In the genomic region with DNA sequence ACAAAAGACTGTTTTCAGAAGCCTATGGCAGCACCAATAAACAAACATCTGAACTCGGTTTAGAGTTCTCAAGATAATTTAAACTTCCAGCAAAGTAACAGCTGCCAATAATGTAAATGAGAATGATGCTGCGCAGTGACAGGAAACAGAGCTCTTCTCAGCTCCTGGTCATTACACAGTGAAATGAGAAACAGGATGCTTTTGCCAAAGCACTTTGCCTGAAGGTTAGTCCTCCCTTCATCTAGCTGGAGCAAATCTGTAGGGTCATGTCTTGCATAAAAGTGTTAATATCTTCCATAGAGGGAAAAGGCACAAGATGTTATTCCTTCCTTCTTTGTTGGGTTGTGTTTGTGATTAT, we compare ENCODE assay signal across 8 cellular contexts.
DNase-seq lines count a peak whose midpoint lies in the region; ATAC-seq, FAIRE-seq and TF ChIP-seq lines count a peak whose summit lies in the region.

No MANE protein-coding gene starts in this region.

- peaks cover 52% of the 10 kb centered on the region for H3K27me3 Mint-ChIP-seq in stimulated activated naive CD8-positive, alpha-beta T cell treated with anti-CD3 and anti-CD28 coated beads, Interleukin-15, amount 100 ng/mL, for 72 hours

- no peaks in the 10 kb centered on the region for H3K9me3 Mint-ChIP-seq in stimulated activated naive CD8-positive, alpha-beta T cell treated with anti-CD3 and anti-CD28 coated beads, Interleukin-15, amount 100 ng/mL, for 72 hours

- no peak for FAIRE-seq in A549 (lab: Jason Lieb, UNC)

- no peak for TF ChIP-seq RAD21 in A549 (conservative IDR thresholded peaks at IDR 0.05 in 1 of 2, IDR thresholded peaks at IDR 0.05 in 1 of 2)

- no peak for DNase-seq in A549 (ENCODE audit: low read depth in 1 of 2, low spot score in 1 of 2)
- DNase-seq in right cardiac atrium, result no peak
- DNase-seq in stimulated activated naive CD8-positive, alpha-beta T cell treated with anti-CD3 and anti-CD28 coated beads, Interleukin-15, amount 100 ng/mL, for 72 hours, result no peak
- DNase-seq in kidney glomerular epithelial cell (lab: John Stamatoyannopoulos, UW), result no peak
- DNase-seq in colonic mucosa, result no peak
- no peak for DNase-seq in iPS-NIHi7 (ENCODE audit: extremely low spot score)

- TF ChIP-seq CTCF in A549 (IDR thresholded peaks at IDR 0.05), result no peak
- no peak for TF ChIP-seq CTCF in colonic mucosa (IDR thresholded peaks at IDR 0.05)

- WGBS in A549 (ENCODE audit: missing lambda C conversion rate), result 47% methylated on average over 2 of the region's 2 CpGs
- 15% methylated on average over 2 of the region's 2 CpGs for WGBS in right cardiac atrium

- H3K4me1 ChIP-seq in A549 (peaks cover 34% of the 10 kb centered on the region), HUES48 (ENCODE audit: control insufficient read depth, insufficient read depth, low read length) (peaks cover 45% of the 10 kb centered on the region), right cardiac atrium (ENCODE audit: control insufficient read depth, insufficient read depth, low read length) (peaks cover 2% of the 10 kb centered on the region), colonic mucosa (no peaks in the 10 kb centered on the region)

- TF ChIP-seq POLR2A in A549 (IDR thresholded peaks at IDR 0.05; ENCODE audit: low read length), result no peak

- intact Hi-C loops in right cardiac atrium (cut with DNase I), result loop anchor here (2.0 to 10.0 kb wide), 6 partner anchors 87 to 217 kb away; partner anchors contain the start of gene DST (in 1 of the 4)
- intact Hi-C loops in colonic mucosa (cut with DNase I), result loop anchor here (5.0 kb wide), 2 partner anchors 90 to 215 kb away; no protein-coding TSS in a partner anchor

- H3K27ac ChIP-seq in A549 (peak overlapping the region; percentile 24 to 74; a peak in 3 of 6 replicates), HUES48 (ENCODE audit: low read depth, low read length) (peak overlapping the region; percentile 71), right cardiac atrium (ENCODE audit: low read length) (no peak overlapping the region), colonic mucosa (no peak overlapping the region)

- peak overlapping the region; percentile 6; the same call in 1 of the 2 replicates for H3K9ac ChIP-seq in HUES48 (ENCODE audit: low read depth, low read length)
- H3K9ac ChIP-seq in colonic mucosa (ENCODE audit: low read depth in 2 of 2, low read length in 2 of 2), result no peak overlapping the region

- H3K4me2 ChIP-seq in A549, result peak overlapping the region; percentile 65

- no peak for TF ChIP-seq EP300 in A549 (IDR thresholded peaks at IDR 0.05)

- CTCF ChIA-PET in A549 (lab: Yijun Ruan, JAX), result interaction anchor here (0.9 to 7.8 kb wide), 20 partner anchors 8 to 220 kb away, joined by 3 to 67 read pairs (median 6); no protein-coding TSS in a partner anchor

- POLR2A ChIA-PET in A549 (lab: Yijun Ruan, JAX), result interaction anchor here (1.1 kb wide), 1 partner anchor 11 kb away, joined by 4 read pairs; no protein-coding TSS in a partner anchor

- H3K27me3 ChIP-seq in HUES48 (ENCODE audit: control insufficient read depth, insufficient read depth, low read length), result peaks cover 9% of the 10 kb centered on the region
- no peaks in the 10 kb centered on the region for H3K27me3 ChIP-seq in right cardiac atrium (ENCODE audit: control insufficient read depth, insufficient read depth)
- H3K27me3 ChIP-seq in colonic mucosa, result no peaks in the 10 kb centered on the region

- H3K36me3 ChIP-seq in HUES48 (ENCODE audit: control insufficient read depth, insufficient read depth, low read length), result no peaks in the 10 kb centered on the region
- no peaks in the 10 kb centered on the region for H3K36me3 ChIP-seq in colonic mucosa

- no peak overlapping the region for H3K4me3 ChIP-seq in A549
- peak overlapping the region; percentile 75 for H3K4me3 ChIP-seq in HUES48 (ENCODE audit: low read depth, low read length)
- H3K4me3 ChIP-seq in right cardiac atrium (ENCODE audit: low read length), result peak overlapping the region; percentile 94
- H3K4me3 ChIP-seq in colonic mucosa, result no peak overlapping the region

- no peaks in the 10 kb centered on the region for H3K9me3 ChIP-seq in A549
- no peaks in the 10 kb centered on the region for H3K9me3 ChIP-seq in HUES48 (ENCODE audit: control insufficient read depth, insufficient read depth, low read length)
- no peaks in the 10 kb centered on the region for H3K9me3 ChIP-seq in right cardiac atrium (ENCODE audit: control insufficient read depth, low read length)
- no peaks in the 10 kb centered on the region for H3K9me3 ChIP-seq in colonic mucosa

- H3K27ac Mint-ChIP-seq in stimulated activated naive CD8-positive, alpha-beta T cell treated with anti-CD3 and anti-CD28 coated beads, Interleukin-15, amount 100 ng/mL, for 72 hours, result no peak overlapping the region

- H3K4me3 Mint-ChIP-seq in stimulated activated naive CD8-positive, alpha-beta T cell treated with anti-CD3 and anti-CD28 coated beads, Interleukin-15, amount 100 ng/mL, for 72 hours, result no peak overlapping the region

- peaks cover 24% of the 10 kb centered on the region for H3K4me1 Mint-ChIP-seq in stimulated activated naive CD8-positive, alpha-beta T cell treated with anti-CD3 and anti-CD28 coated beads, Interleukin-15, amount 100 ng/mL, for 72 hours

- peak; percentile 30 to 32; a peak in 2 of 6 replicates for ATAC-seq in A549
- peak; percentile 20 for ATAC-seq in GM19452 (IDR thresholded peaks at IDR 0.05; ENCODE audit: unreplicated experiment)
- ATAC-seq in right cardiac atrium, result no peak
- ATAC-seq in stimulated activated naive CD8-positive, alpha-beta T cell treated with anti-CD3 and anti-CD28 coated beads, Interleukin-15, amount 100 ng/mL, for 72 hours, result no peak

TF ChIP-seq in A549, 52 proteins besides CTCF, POLR2A, EP300 and RAD21:
- no peak for TF ChIP-seq USF2 (IDR thresholded peaks at IDR 0.05)
- TF ChIP-seq HMGXB4 (CRISPR knock-in tag; IDR thresholded peaks at IDR 0.05; ENCODE audit: borderline replicate concordance), result no peak
- no peak for TF ChIP-seq BHLHE40 (IDR thresholded peaks at IDR 0.05; ENCODE audit: low read depth, low read length)
- TF ChIP-seq JUNB (IDR thresholded peaks at IDR 0.05), result no peak
- no peak for TF ChIP-seq ZNF302 (CRISPR knock-in tag; IDR thresholded peaks at IDR 0.05)
- no peak for TF ChIP-seq GATA3 (IDR thresholded peaks at IDR 0.05; ENCODE audit: borderline replicate concordance)
- TF ChIP-seq NPAS2 (CRISPR knock-in tag; IDR thresholded peaks at IDR 0.05; ENCODE audit: borderline replicate concordance), result no peak

Comparison
In these comparisons a context has a peak if more than half of its experiments do, and no peak if none do; other contexts are left out.
1. ATAC-seq: peak in A549 (2 of 2) and GM19452 (single experiment); none in right cardiac atrium (0 of 2) and stimulated activated naive CD8-positive, alpha-beta T cell treated with anti-CD3 and anti-CD28 coated beads, Interleukin-15, amount 100 ng/mL, for 72 hours (single experiment).
2. H3K27ac ChIP-seq: peak in A549 (2 of 2) and HUES48 (single experiment); none in right cardiac atrium (single experiment) and colonic mucosa (single experiment).
3. H3K4me3 ChIP-seq: peak in HUES48 (single experiment) and right cardiac atrium (single experiment); none in A549 (single experiment) and colonic mucosa (single experiment).